Comparison of ENCODE assay signal across 35 cellular contexts in genomic region chr17:35912339-35912912, GRCh38. TPM values are rescaled to one million over a fixed set of nuclear protein-coding genes. Genes with fewer than 3 reads are reported as not detected.
"Had no signal": no experiment of that assay in that cellular context is flagged by ENCODE, and none has a peak within 500 bp of the region (broad histone marks: within the 10 kb centered on the region; RNA-seq: fewer than 3 reads in every experiment).

No MANE protein-coding gene starts in this region.

- ATAC-seq: activated CD8-positive, alpha-beta memory T cell treated with anti-CD3 and anti-CD28 coated beads, Interleukin-2, amount 10 ng/mL, durations not matched to agents 7 days and 5 days; activated CD8-positive, alpha-beta T cell treated with anti-CD3 and anti-CD28 coated beads, Interleukin-2, amount 10 ng/mL, durations not matched to agents 7 days and 5 days; effector memory CD8-positive, alpha-beta T cell; foreskin keratinocyte; gastrocnemius medialis; heart left ventricle; T-helper 17 cell; WTC11 had no signal

- DNase-seq: activated CD4-positive, alpha-beta memory T cell treated with anti-CD3 and anti-CD28 coated beads for 36 hours; activated CD4-positive, alpha-beta T cell treated with anti-CD3 and anti-CD28 coated beads for 1 hour; activated CD4-positive, alpha-beta T cell treated with anti-CD3 and anti-CD28 coated beads for 4 hours; activated CD8-positive, alpha-beta memory T cell treated with anti-CD3 and anti-CD28 coated beads, Interleukin-2, amount 10 ng/mL, durations not matched to agents 7 days and 5 days; activated CD8-positive, alpha-beta memory T cell treated with anti-CD3 and anti-CD28 coated beads, Interleukin-2, amount 50 U/mL, for 4 hours; activated CD8-positive, alpha-beta T cell treated with anti-CD3 and anti-CD28 coated beads, Interleukin-2, amount 10 ng/mL, durations not matched to agents 7 days and 5 days; activated effector memory CD4-positive, alpha-beta T cell treated with anti-CD3 and anti-CD28 coated beads, Interleukin-2, amount 50 U/mL, for 16 hours; activated naive CD4-positive, alpha-beta T cell treated with anti-CD3 and anti-CD28 coated beads for 36 hours; activated naive CD8-positive, alpha-beta T cell treated with anti-CD3 and anti-CD28 coated beads, Interleukin-2, amount 10 ng/mL, durations not matched to agents 7 days and 5 days; activated T-cell treated with anti-CD3 and anti-CD28 coated beads, Interleukin-2, amount 50 U/mL, for 1 hour; activated T-cell treated with anti-CD3 and anti-CD28 coated beads, Interleukin-2, amount 50 U/mL, for 48 hours; amniotic stem cell; anterior cingulate cortex; brain microvascular endothelial cell; cortex of kidney; dermis blood vessel endothelial cell; effector CD4-positive, alpha-beta T cell; effector memory CD8-positive, alpha-beta T cell; foreskin keratinocyte; gastrocnemius medialis; glutamatergic neuron; heart left ventricle; T-helper 1 cell; T-helper 17 cell had no signal

- H3K36me3 Mint-ChIP-seq: activated CD4-positive, alpha-beta memory T cell treated with anti-CD3 and anti-CD28 coated beads for 36 hours; activated naive CD4-positive, alpha-beta T cell treated with anti-CD3 and anti-CD28 coated beads, Interleukin-2, amount 50 U/mL, for 24 hours had no signal

- H3K9me3 Mint-ChIP-seq: activated CD4-positive, alpha-beta memory T cell treated with anti-CD3 and anti-CD28 coated beads for 36 hours; activated naive CD4-positive, alpha-beta T cell treated with anti-CD3 and anti-CD28 coated beads for 36 hours; activated naive CD4-positive, alpha-beta T cell treated with anti-CD3 and anti-CD28 coated beads, Interleukin-2, amount 50 U/mL, for 24 hours; activated T-helper 2 cell treated with anti-CD3 and anti-CD28 coated beads, Interferon-gamma antibody, Interleukin-2, Interleukin-4, amounts not matched to agents 10 μg/mL and 5 μg/mL and 100 μg/mL, durations not matched to agents 14 hours and 24 hours and 36 hours; effector memory CD8-positive, alpha-beta T cell; T-helper 2 cell treated with Interferon-gamma antibody and Interleukin-4, amounts not matched to agents 5 μg/mL and 100 μg/mL, for 36 hours had no signal

- H3K4me1 Mint-ChIP-seq: activated naive CD4-positive, alpha-beta T cell treated with anti-CD3 and anti-CD28 coated beads, Interleukin-2, amount 50 U/mL, for 24 hours; WTC11 had no signal

- H3K27ac Mint-ChIP-seq: activated CD4-positive, alpha-beta memory T cell treated with anti-CD3 and anti-CD28 coated beads for 36 hours; activated CD8-positive, alpha-beta memory T cell treated with anti-CD3 and anti-CD28 coated beads, Interleukin-2, amount 10 ng/mL, durations not matched to agents 7 days and 5 days; activated CD8-positive, alpha-beta T cell treated with anti-CD3 and anti-CD28 coated beads, Interleukin-2, amount 10 ng/mL, durations not matched to agents 7 days and 5 days; activated naive CD4-positive, alpha-beta T cell treated with anti-CD3 and anti-CD28 coated beads for 36 hours; activated naive CD4-positive, alpha-beta T cell treated with anti-CD3 and anti-CD28 coated beads, Interleukin-2, amount 50 U/mL, for 24 hours; activated T-helper 1 cell treated with anti-CD3 and anti-CD28 coated beads, Interleukin-12 subunit alpha, Interleukin-12 subunit beta, Interleukin-2, Interleukin-4 antibody, amounts not matched to agents 30 ng/mL and 10 ng/mL and 1 ng/mL, durations not matched to agents 14 hours and 24 hours and 36 hours; activated T-helper 2 cell treated with anti-CD3 and anti-CD28 coated beads, Interferon-gamma antibody, Interleukin-2, Interleukin-4, amounts not matched to agents 10 μg/mL and 5 μg/mL and 100 μg/mL, durations not matched to agents 14 hours and 24 hours and 36 hours; effector memory CD8-positive, alpha-beta T cell; T-helper 17 cell; T-helper 2 cell treated with Interferon-gamma antibody and Interleukin-4, amounts not matched to agents 5 μg/mL and 100 μg/mL, for 36 hours; WTC11 had no signal

- H3K4me3 Mint-ChIP-seq: activated CD4-positive, alpha-beta memory T cell treated with anti-CD3 and anti-CD28 coated beads for 36 hours; activated CD8-positive, alpha-beta memory T cell treated with anti-CD3 and anti-CD28 coated beads, Interleukin-2, amount 10 ng/mL, durations not matched to agents 7 days and 5 days; activated CD8-positive, alpha-beta T cell treated with anti-CD3 and anti-CD28 coated beads, Interleukin-2, amount 10 ng/mL, durations not matched to agents 7 days and 5 days; activated naive CD4-positive, alpha-beta T cell treated with anti-CD3 and anti-CD28 coated beads for 36 hours; activated naive CD4-positive, alpha-beta T cell treated with anti-CD3 and anti-CD28 coated beads, Interleukin-2, amount 50 U/mL, for 24 hours; activated naive CD8-positive, alpha-beta T cell treated with anti-CD3 and anti-CD28 coated beads, Interleukin-2, amount 10 ng/mL, durations not matched to agents 7 days and 5 days; activated T-helper 1 cell treated with anti-CD3 and anti-CD28 coated beads, Interleukin-12 subunit alpha, Interleukin-12 subunit beta, Interleukin-2, Interleukin-4 antibody, amounts not matched to agents 30 ng/mL and 10 ng/mL and 1 ng/mL, durations not matched to agents 14 hours and 24 hours and 36 hours; T-helper 17 cell; T-helper 2 cell treated with Interferon-gamma antibody and Interleukin-4, amounts not matched to agents 5 μg/mL and 100 μg/mL, for 36 hours; WTC11 had no signal

- H3K27me3 Mint-ChIP-seq: activated CD4-positive, alpha-beta memory T cell treated with anti-CD3 and anti-CD28 coated beads for 36 hours; activated CD8-positive, alpha-beta memory T cell treated with anti-CD3 and anti-CD28 coated beads, Interleukin-2, amount 10 ng/mL, durations not matched to agents 7 days and 5 days; activated naive CD4-positive, alpha-beta T cell treated with anti-CD3 and anti-CD28 coated beads, Interleukin-2, amount 50 U/mL, for 24 hours; effector memory CD8-positive, alpha-beta T cell had no signal

RNA-seq across cellular contexts. Expression of gene RDM1, which starts 18.1 kb away (rescaled TPM):
- total RNA-seq: astrocyte, bronchial epithelial cell, cardiac septum, esophagus muscularis mucosa, gastrocnemius medialis, T-helper 17 cell had no signal

RNA-seq across cellular contexts. Expression of gene LYZL6, which starts 31.1 kb away (rescaled TPM):
- total RNA-seq: activated CD4-positive, alpha-beta memory T cell treated with anti-CD3 and anti-CD28 coated beads for 36 hours; activated CD8-positive, alpha-beta memory T cell treated with anti-CD3 and anti-CD28 coated beads for 36 hours; activated CD8-positive, alpha-beta memory T cell treated with anti-CD3 and anti-CD28 coated beads, Interleukin-2, amount 10 ng/mL, durations not matched to agents 7 days and 5 days; activated CD8-positive, alpha-beta T cell treated with anti-CD3 and anti-CD28 coated beads, Interleukin-2, amount 10 ng/mL, durations not matched to agents 7 days and 5 days; activated naive CD4-positive, alpha-beta T cell treated with anti-CD3 and anti-CD28 coated beads for 36 hours; activated naive CD8-positive, alpha-beta T cell treated with anti-CD3 and anti-CD28 coated beads, Interleukin-2, amount 10 ng/mL, durations not matched to agents 7 days and 5 days; activated T-helper 1 cell treated with anti-CD3 and anti-CD28 coated beads, Interleukin-12 subunit alpha, Interleukin-12 subunit beta, Interleukin-2, Interleukin-4 antibody, amounts not matched to agents 30 ng/mL and 10 ng/mL and 1 ng/mL, durations not matched to agents 14 hours and 24 hours and 36 hours; activated T-helper 2 cell treated with anti-CD3 and anti-CD28 coated beads, Interferon-gamma antibody, Interleukin-2, Interleukin-4, amounts not matched to agents 10 μg/mL and 5 μg/mL and 100 μg/mL, durations not matched to agents 14 hours and 24 hours and 36 hours; astrocyte; bronchial epithelial cell; cardiac septum; chondrocyte; dermis blood vessel endothelial cell; esophagus muscularis mucosa; foreskin keratinocyte; gastrocnemius medialis; heart left ventricle; T-helper 17 cell; WTC11 had no signal

RNA-seq across cellular contexts. Expression of gene CCL5, which starts 32.3 kb away (rescaled TPM):
- total RNA-seq: bronchial epithelial cell, chondrocyte, foreskin keratinocyte had no signal

RNA-seq across cellular contexts. Expression of gene HEATR9, which starts 43.7 kb away (rescaled TPM):
- total RNA-seq: activated naive CD4-positive, alpha-beta T cell treated with anti-CD3 and anti-CD28 coated beads for 36 hours; astrocyte; bronchial epithelial cell; cardiac septum; chondrocyte; dermis blood vessel endothelial cell; foreskin keratinocyte; gastrocnemius medialis; WTC11 had no signal
